In genomic region chr2:133998726-133999125, GRCh38 we compare ENCODE assay signal across 8 cellular contexts.
A peak's percentile ranks its signal among the peaks of the same experiment; 100 is the strongest.
DNase-seq lines count a peak whose midpoint lies in the region; ATAC-seq, FAIRE-seq and TF ChIP-seq lines count a peak whose summit lies in the region.
"Not testable (repeated sequence)": the region's sequence is repeated elsewhere in the genome, so short reads cannot be mapped to it uniquely, and the experiment has no call there.

No MANE protein-coding gene starts in this region.

- H3K9me3 ChIP-seq in RWPE2 (ENCODE audit: severe bottlenecking); mammary epithelial cell (replicated peaks; ENCODE audit: insufficient read depth, low read length); keratinocyte (ENCODE audit: control insufficient read depth, low read depth, low read length): not testable (repeated sequence)

- 33% methylated on average over 4 of the region's 4 CpGs for WGBS in mammary epithelial cell (ENCODE audit: low coverage, missing lambda C conversion rate)

- H3K4me2 ChIP-seq in mammary epithelial cell (ENCODE audit: insufficient read depth, low read depth, low read length), result peak overlapping the region; percentile 30
- not testable (repeated sequence) for H3K4me2 ChIP-seq in keratinocyte (ENCODE audit: control insufficient read depth, extremely low read depth, insufficient read depth, low read depth, low read length)

- not testable (repeated sequence) for H3K36me3 ChIP-seq in RWPE2 (ENCODE audit: low read depth); mammary epithelial cell (ENCODE audit: insufficient read depth, low read length); bronchial epithelial cell (ENCODE audit: control insufficient read depth, insufficient read depth, low read length); keratinocyte (ENCODE audit: control insufficient read depth in 2 of 2, extremely low read depth in 1 of 2, insufficient read depth in 2 of 2, low read length in 2 of 2)

- not testable (repeated sequence) for H3K4me1 ChIP-seq in RWPE2 (ENCODE audit: insufficient read depth, poor library complexity, severe bottlenecking); mammary epithelial cell (ENCODE audit: insufficient read depth, low read length); foreskin keratinocyte
- H3K4me1 ChIP-seq in keratinocyte (ENCODE audit: control insufficient read depth, extremely low read depth, insufficient read depth, low read length), result peaks cover 11% of the 10 kb centered on the region

- TF ChIP-seq CTCF in RWPE1 (conservative IDR thresholded peaks at IDR 0.05; ENCODE audit: low read depth); RWPE2 (IDR thresholded peaks at IDR 0.05; ENCODE audit: poor library complexity, severe bottlenecking); MCF 10A (IDR thresholded peaks at IDR 0.05; ENCODE audit: unreplicated experiment); mammary epithelial cell (conservative IDR thresholded peaks at IDR 0.05 in 1 of 2, IDR thresholded peaks at IDR 0.05 in 1 of 2; ENCODE audit: extremely low read depth in 1 of 2, insufficient read depth in 1 of 2, low read depth in 1 of 2, low read length in 2 of 2); bronchial epithelial cell (IDR thresholded peaks at IDR 0.05; ENCODE audit: insufficient read depth, low read length, severe bottlenecking); epithelial cell of esophagus (IDR thresholded peaks at IDR 0.05; ENCODE audit: insufficient read depth, low read depth, low read length, missing control alignments); foreskin keratinocyte (conservative IDR thresholded peaks at IDR 0.05); keratinocyte (optimal IDR thresholded peaks at IDR 0.05 in 1 of 3, IDR thresholded peaks at IDR 0.05 in 1 of 3, conservative IDR thresholded peaks at IDR 0.05 in 1 of 3; ENCODE audit: extremely low read depth in 1 of 3, insufficient read depth in 2 of 3, low read length in 3 of 3): not testable (repeated sequence)

- not testable (repeated sequence) for H3K27me3 ChIP-seq in RWPE2 (ENCODE audit: insufficient read depth, poor library complexity, severe bottlenecking); mammary epithelial cell (ENCODE audit: insufficient read depth, low read length); bronchial epithelial cell (ENCODE audit: control insufficient read depth, insufficient read depth, low read length); foreskin keratinocyte; keratinocyte (ENCODE audit: control insufficient read depth, extremely low read depth, insufficient read depth, low read length)

- not testable (repeated sequence) for H3K9me3 Mint-ChIP-seq in MCF 10A (ENCODE audit: unreplicated experiment)

- not testable (repeated sequence) for H3K9ac ChIP-seq in mammary epithelial cell (ENCODE audit: insufficient read depth, low read length); keratinocyte (ENCODE audit: control insufficient read depth, extremely low read depth, insufficient read depth, low read length)

- peak; percentile 8 for DNase-seq in RWPE1 (ENCODE audit: low spot score)
- not testable (repeated sequence) for DNase-seq in RWPE2 (ENCODE audit: low spot score)
- DNase-seq in MCF 10A (ENCODE audit: unreplicated experiment), result peak; percentile 18
- DNase-seq in mammary epithelial cell, result peak; percentile 54
- peak; percentile 68 for DNase-seq in bronchial epithelial cell (ENCODE audit: low read depth)
- peak; percentile 58 for DNase-seq in epithelial cell of esophagus (ENCODE audit: low read depth)
- DNase-seq in foreskin keratinocyte, result peak; percentile 17 to 68
- peak; percentile 17 for DNase-seq in keratinocyte (ENCODE audit: low read depth, low spot score)

- FAIRE-seq in bronchial epithelial cell (lab: Jason Lieb, UNC); keratinocyte (lab: Jason Lieb, UNC): not testable (repeated sequence)

- not testable (repeated sequence) for H3K27me3 Mint-ChIP-seq in MCF 10A (ENCODE audit: insufficient read depth, unreplicated experiment)

- not testable (repeated sequence) for H3K27ac Mint-ChIP-seq in MCF 10A (ENCODE audit: low read depth, unreplicated experiment)

- POLR2A ChIA-PET in RWPE1 (lab: Yijun Ruan, JAX; ENCODE audit: low non-redundant PET); MCF 10A (lab: Yijun Ruan, JAX): not testable (repeated sequence)

- H3K4me3 Mint-ChIP-seq in MCF 10A (ENCODE audit: unreplicated experiment), result not testable (repeated sequence)

- not testable (repeated sequence) for H3K27ac ChIP-seq in RWPE1; RWPE2 (ENCODE audit: poor library complexity, severe bottlenecking); mammary epithelial cell (ENCODE audit: insufficient read depth, low read depth, low read length); foreskin keratinocyte; keratinocyte (ENCODE audit: control insufficient read depth, insufficient read depth, low read length)

- BruUV-seq in MCF 10A (replicated peaks; lab: Mats Ljungman, UMichigan); mammary epithelial cell (replicated peaks; lab: Mats Ljungman, UMichigan): not testable (repeated sequence)

- not testable (repeated sequence) for H4K20me1 ChIP-seq in mammary epithelial cell (ENCODE audit: insufficient read depth, low read length); keratinocyte (ENCODE audit: control insufficient read depth, extremely low read depth, insufficient read depth, low read length)

- H2AFZ ChIP-seq in mammary epithelial cell (ENCODE audit: low read depth, low read length); keratinocyte (ENCODE audit: control insufficient read depth, low read length): not testable (repeated sequence)

- not testable (repeated sequence) for H3K4me3 ChIP-seq in RWPE2 (ENCODE audit: severe bottlenecking); mammary epithelial cell (replicated peaks in 1 of 3; ENCODE audit: insufficient read depth in 1 of 3, low read depth in 2 of 3, low read length in 3 of 3); bronchial epithelial cell (ENCODE audit: low read depth, low read length); epithelial cell of esophagus (ENCODE audit: low read length); keratinocyte (ENCODE audit: control insufficient read depth in 2 of 3, extremely low read depth in 1 of 3, insufficient read depth in 2 of 3, low read depth in 1 of 3, low read length in 3 of 3)

- dilution Hi-C loops in mammary epithelial cell (cut with HindIII; ENCODE audit: low sequenced_read_pairs); keratinocyte (cut with MboI; ENCODE audit: extremely low pct_ligation_motif_present, low sequenced_read_pairs): not testable (repeated sequence)

- not testable (repeated sequence) for H3K36me3 Mint-ChIP-seq in MCF 10A (ENCODE audit: insufficient read depth, unreplicated experiment)

- CTCF ChIA-PET in RWPE1 (lab: Yijun Ruan, JAX); mammary epithelial cell (lab: Charles Lee; ENCODE audit: low non-redundant PET): not testable (repeated sequence)
- CTCF ChIA-PET in MCF 10A (lab: Yijun Ruan, JAX), result interaction anchor here (0.6 kb wide), 1 partner anchor 12 kb away, joined by 4 read pairs; no protein-coding TSS in a partner anchor

- intact Hi-C loops in MCF 10A (cut with micrococcal nuclease); mammary epithelial cell (cut with micrococcal nuclease): not testable (repeated sequence)

- in situ Hi-C loops in mammary epithelial cell (cut with MboI; ENCODE audit: low sequenced_read_pairs in 2 of 2), result not testable (repeated sequence)

- H3K9me1 ChIP-seq in keratinocyte (ENCODE audit: control insufficient read depth, extremely low read depth, insufficient read depth, low read length), result not testable (repeated sequence)

- not testable (repeated sequence) for H3K4me1 Mint-ChIP-seq in MCF 10A (ENCODE audit: insufficient read depth, unreplicated experiment)

- peak; percentile 71 for ATAC-seq in RWPE2 (ENCODE audit: low read depth)
- peak; percentile 85 for ATAC-seq in foreskin keratinocyte

- not testable (repeated sequence) for H3K79me2 ChIP-seq in mammary epithelial cell (ENCODE audit: insufficient read depth, low read length); keratinocyte (ENCODE audit: control insufficient read depth, insufficient read depth, low read length)
